11 cellular contexts compared by ENCODE assay signal in the genomic region with DNA sequence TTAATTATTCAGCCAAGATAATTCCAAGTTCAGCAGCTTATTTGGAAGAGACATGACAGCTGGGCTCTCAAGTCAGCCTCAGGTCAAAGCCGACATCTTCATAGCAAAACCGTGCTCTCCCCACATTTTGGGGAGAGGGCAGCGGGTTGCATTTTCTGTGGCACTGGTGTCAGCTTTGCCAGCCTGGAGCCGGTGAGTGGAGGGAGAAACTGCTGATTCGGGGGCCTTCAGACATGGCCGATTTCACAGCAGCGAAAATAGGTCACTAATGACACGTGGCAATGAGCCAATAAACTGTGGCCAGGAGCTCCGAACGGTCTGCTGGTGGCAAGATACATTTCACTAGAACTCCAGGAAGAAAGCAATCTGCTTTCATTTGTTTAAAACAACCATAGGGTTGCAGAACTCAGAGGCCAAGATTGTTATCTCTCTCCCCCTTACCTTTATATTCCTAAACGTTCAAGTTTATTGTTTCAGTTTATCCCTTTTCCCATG.
A peak's percentile ranks its signal among the peaks of the same experiment; 100 is the strongest.
DNase-seq lines count a peak whose midpoint lies in the region; ATAC-seq, FAIRE-seq and TF ChIP-seq lines count a peak whose summit lies in the region.
"Had no signal": no experiment of that assay in that cellular context is flagged by ENCODE, and none has a peak within 500 bp of the region (broad histone marks: within the 10 kb centered on the region; RNA-seq: fewer than 3 reads in every experiment).

No MANE protein-coding gene starts in this region.

- H3K9ac ChIP-seq in K562 (ENCODE audit: insufficient read depth in 1 of 2, low read depth in 2 of 2, low read length in 2 of 2) = no peak overlapping the region
- no peak overlapping the region for H3K9ac ChIP-seq in endodermal cell (ENCODE audit: extremely low read depth, low read length, poor library complexity, severe bottlenecking)

- H3K27ac ChIP-seq in K562 (ENCODE audit: extremely low read depth, low read depth, low read length) (no peak overlapping the region), endodermal cell (ENCODE audit: low read depth, low read length) (no peak overlapping the region)
- H3K27ac ChIP-seq: stomach had no signal

- H3K4me1 Mint-ChIP-seq in osteocyte (ENCODE audit: unreplicated experiment) (peaks cover 4% of the 10 kb centered on the region), endodermal cell (peaks cover 19% of the 10 kb centered on the region)
- H3K4me1 Mint-ChIP-seq in natural killer cell treated with Interleukin-12 subunit alpha and Interleukin-12 subunit beta and Interleukin-15 and Interleukin-18, amount 100 ng/mL, for 72 hours (ENCODE audit: low read depth in 2 of 2) = peaks cover 14 to 21% of the 10 kb centered on the region in 2 donors

- TF ChIP-seq RAD21 in K562 (CRISPR knock-in tag; conservative IDR thresholded peaks at IDR 0.05 in 1 of 2, IDR thresholded peaks at IDR 0.05 in 1 of 2) = no peak

- TF ChIP-seq EP300 in K562 (IDR thresholded peaks at IDR 0.05; ENCODE audit: low read length) = no peak

- no peaks in the 10 kb centered on the region for H4K20me1 ChIP-seq in K562 (replicated peaks; ENCODE audit: control insufficient read depth, insufficient read depth, low read length)

- ATAC-seq in K562 = peak; percentile 56
- no peak for ATAC-seq in HG02610 (IDR thresholded peaks at IDR 0.05; ENCODE audit: unreplicated experiment)
- ATAC-seq in natural killer cell treated with Interleukin-12 subunit alpha and Interleukin-12 subunit beta and Interleukin-15 and Interleukin-18, amount 100 ng/mL, for 72 hours = no peak

- no peak overlapping the region for H3K27ac Mint-ChIP-seq in osteocyte (ENCODE audit: unreplicated experiment)
- no peak overlapping the region for H3K27ac Mint-ChIP-seq in natural killer cell treated with Interleukin-12 subunit alpha and Interleukin-12 subunit beta and Interleukin-15 and Interleukin-18, amount 100 ng/mL, for 72 hours
- H3K27ac Mint-ChIP-seq in endodermal cell = no peak overlapping the region

- H3K9me3 ChIP-seq in K562 (replicated peaks; ENCODE audit: control insufficient read depth, insufficient read depth, low read depth, low read length) = no peaks in the 10 kb centered on the region; the same call in 1 of the 2 replicates
- H3K9me3 ChIP-seq in endodermal cell (ENCODE audit: control insufficient read depth, low read length) = peaks cover 10% of the 10 kb centered on the region
- H3K9me3 ChIP-seq: stomach had no signal

- POLR2A ChIA-PET in K562 (lab: Yijun Ruan, JAX) = no interaction called here

- FAIRE-seq in K562 (lab: Jason Lieb, UNC) = no peak

- WGBS in K562 (ENCODE audit: insufficient coverage, low coverage, missing lambda C conversion rate) = 8% methylated on average over 11 of the region's 11 CpGs
- WGBS in endodermal cell (ENCODE audit: insufficient coverage in 1 of 2, insufficient read length in 1 of 2), 2 experiments = 84 to 90% methylated on average over 8 to 11 of the region's 11 CpGs

- H3K4me2 ChIP-seq in K562 (ENCODE audit: insufficient read depth, low read length) = no peak overlapping the region; the same call in 1 of the 2 replicates

- H3K27me3 ChIP-seq in K562 (ENCODE audit: control insufficient read depth in 2 of 2, insufficient read depth in 2 of 2, low read length in 2 of 2) = no peaks in the 10 kb centered on the region
- no peaks in the 10 kb centered on the region for H3K27me3 ChIP-seq in endodermal cell (ENCODE audit: control insufficient read depth, insufficient read depth, low read length, poor library complexity, severe bottlenecking)
- H3K27me3 ChIP-seq: dorsolateral prefrontal cortex, stomach had no signal

- no peaks in the 10 kb centered on the region for H3K9me1 ChIP-seq in K562 (ENCODE audit: control insufficient read depth, insufficient read depth, low read length)

- no peaks in the 10 kb centered on the region; a peak in 2 of 5 replicates for H3K4me1 ChIP-seq in K562 (replicated peaks in 1 of 2; ENCODE audit: control insufficient read depth in 2 of 2, insufficient read depth in 2 of 2, low read length in 2 of 2)
- no peaks in the 10 kb centered on the region for H3K4me1 ChIP-seq in endodermal cell (ENCODE audit: control insufficient read depth, insufficient read depth, low read length)

- no peaks in the 10 kb centered on the region for H3K36me3 ChIP-seq in K562 (ENCODE audit: control insufficient read depth, insufficient read depth, low read length)
- no peaks in the 10 kb centered on the region for H3K36me3 ChIP-seq in endodermal cell (ENCODE audit: control insufficient read depth, insufficient read depth, low read length)
- H3K36me3 ChIP-seq: stomach had no signal

- CTCF ChIA-PET in K562 (lab: Yijun Ruan, JAX; ENCODE audit: low intra/inter-chr PET ratio) = no interaction called here

- H3K4me3 ChIP-seq in K562 (no peak overlapping the region), endodermal cell (ENCODE audit: low read length) (no peak overlapping the region)
- H3K4me3 ChIP-seq: stomach had no signal

- H3K4me3 Mint-ChIP-seq in osteocyte (ENCODE audit: unreplicated experiment) (no peak overlapping the region), endodermal cell (no peak overlapping the region)
- H3K4me3 Mint-ChIP-seq in natural killer cell treated with Interleukin-12 subunit alpha and Interleukin-12 subunit beta and Interleukin-15 and Interleukin-18, amount 100 ng/mL, for 72 hours = no peak overlapping the region

- no peaks in the 10 kb centered on the region for H3K79me2 ChIP-seq in K562 (ENCODE audit: control insufficient read depth, insufficient read depth, low read length)

- H3K36me3 Mint-ChIP-seq in osteocyte (ENCODE audit: unreplicated experiment) (no peaks in the 10 kb centered on the region), endodermal cell (ENCODE audit: low read depth) (no peaks in the 10 kb centered on the region)
- no peaks in the 10 kb centered on the region for H3K36me3 Mint-ChIP-seq in natural killer cell treated with Interleukin-12 subunit alpha and Interleukin-12 subunit beta and Interleukin-15 and Interleukin-18, amount 100 ng/mL, for 72 hours
- H3K36me3 Mint-ChIP-seq: CD8-positive, alpha-beta T cell had no signal

- H2AFZ ChIP-seq in K562 (ENCODE audit: low read depth, low read length) = peak overlapping the region; percentile 54

- TF ChIP-seq CTCF in K562 (IDR thresholded peaks at IDR 0.05 in 2 of 3, conservative IDR thresholded peaks at IDR 0.05 in 1 of 3; ENCODE audit: insufficient read depth in 2 of 3, low read depth in 1 of 3, low read length in 3 of 3) (no peak), osteocyte (IDR thresholded peaks at IDR 0.05) (no peak), endodermal cell (conservative IDR thresholded peaks at IDR 0.05) (no peak)

- intact Hi-C loops in K562 (cut with micrococcal nuclease) = no loop called here

- in situ Hi-C loops in K562 (cut with MboI) = no loop called here

- TF ChIP-seq POLR2A in K562 (conservative IDR thresholded peaks at IDR 0.05) = no peak

- H3K27me3 Mint-ChIP-seq in osteocyte (ENCODE audit: unreplicated experiment) = peaks cover 2% of the 10 kb centered on the region
- H3K27me3 Mint-ChIP-seq in natural killer cell treated with Interleukin-12 subunit alpha and Interleukin-12 subunit beta and Interleukin-15 and Interleukin-18, amount 100 ng/mL, for 72 hours = peaks cover 0 to 2% of the 10 kb centered on the region in 2 donors
- H3K27me3 Mint-ChIP-seq in endodermal cell (ENCODE audit: insufficient read depth) = peaks cover 2% of the 10 kb centered on the region

- DNase-seq in DMS79 treated with DMSO at 0.1 percent for 48 hours (lab: John Stamatoyannopoulos, UW) (peak; percentile 53), NCI-H2171 (lab: John Stamatoyannopoulos, UW) (peak; percentile 55), K562 (ENCODE audit: extremely low read depth in 1 of 4, low spot score in 3 of 4) (peak in 1 of 4 experiments; percentile 14), myocyte (ENCODE audit: low read depth) (peak; percentile 76), osteocyte (ENCODE audit: extremely low spot score, unreplicated experiment) (no peak), endodermal cell (no peak)
- DNase-seq in natural killer cell treated with Interleukin-12 subunit alpha and Interleukin-12 subunit beta and Interleukin-15 and Interleukin-18, amount 100 ng/mL, for 72 hours (ENCODE audit: low spot score) = no peak

- BruUV-seq in K562 (replicated peaks; lab: Mats Ljungman, UMichigan) = no TSS peak

- no peaks in the 10 kb centered on the region for H3K9me3 Mint-ChIP-seq in osteocyte (ENCODE audit: unreplicated experiment)
- no peaks in the 10 kb centered on the region for H3K9me3 Mint-ChIP-seq in natural killer cell treated with Interleukin-12 subunit alpha and Interleukin-12 subunit beta and Interleukin-15 and Interleukin-18, amount 100 ng/mL, for 72 hours
- peaks cover 19% of the 10 kb centered on the region for H3K9me3 Mint-ChIP-seq in endodermal cell

TF ChIP-seq in K562, 482 proteins besides CTCF, POLR2A, EP300 and RAD21 (continues in another document):
- TF ChIP-seq, protein P1, sequence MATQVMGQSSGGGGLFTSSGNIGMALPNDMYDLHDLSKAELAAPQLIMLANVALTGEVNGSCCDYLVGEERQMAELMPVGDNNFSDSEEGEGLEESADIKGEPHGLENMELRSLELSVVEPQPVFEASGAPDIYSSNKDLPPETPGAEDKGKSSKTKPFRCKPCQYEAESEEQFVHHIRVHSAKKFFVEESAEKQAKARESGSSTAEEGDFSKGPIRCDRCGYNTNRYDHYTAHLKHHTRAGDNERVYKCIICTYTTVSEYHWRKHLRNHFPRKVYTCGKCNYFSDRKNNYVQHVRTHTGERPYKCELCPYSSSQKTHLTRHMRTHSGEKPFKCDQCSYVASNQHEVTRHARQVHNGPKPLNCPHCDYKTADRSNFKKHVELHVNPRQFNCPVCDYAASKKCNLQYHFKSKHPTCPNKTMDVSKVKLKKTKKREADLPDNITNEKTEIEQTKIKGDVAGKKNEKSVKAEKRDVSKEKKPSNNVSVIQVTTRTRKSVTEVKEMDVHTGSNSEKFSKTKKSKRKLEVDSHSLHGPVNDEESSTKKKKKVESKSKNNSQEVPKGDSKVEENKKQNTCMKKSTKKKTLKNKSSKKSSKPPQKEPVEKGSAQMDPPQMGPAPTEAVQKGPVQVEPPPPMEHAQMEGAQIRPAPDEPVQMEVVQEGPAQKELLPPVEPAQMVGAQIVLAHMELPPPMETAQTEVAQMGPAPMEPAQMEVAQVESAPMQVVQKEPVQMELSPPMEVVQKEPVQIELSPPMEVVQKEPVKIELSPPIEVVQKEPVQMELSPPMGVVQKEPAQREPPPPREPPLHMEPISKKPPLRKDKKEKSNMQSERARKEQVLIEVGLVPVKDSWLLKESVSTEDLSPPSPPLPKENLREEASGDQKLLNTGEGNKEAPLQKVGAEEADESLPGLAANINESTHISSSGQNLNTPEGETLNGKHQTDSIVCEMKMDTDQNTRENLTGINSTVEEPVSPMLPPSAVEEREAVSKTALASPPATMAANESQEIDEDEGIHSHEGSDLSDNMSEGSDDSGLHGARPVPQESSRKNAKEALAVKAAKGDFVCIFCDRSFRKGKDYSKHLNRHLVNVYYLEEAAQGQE (CRISPR knock-in tag; IDR thresholded peaks at IDR 0.05; ENCODE audit: low read depth) = no peak
- TF ChIP-seq MAFF (IDR thresholded peaks at IDR 0.05; ENCODE audit: low read length) (peak; percentile 45; the same call in 1 of the 2 replicates), ZNF785 (CRISPR knock-in tag; IDR thresholded peaks at IDR 0.05) (no peak), YY1 (IDR thresholded peaks at IDR 0.05; ENCODE audit: borderline replicate concordance in 1 of 3, control insufficient read depth in 1 of 3, extremely low read depth in 1 of 3, insufficient read depth in 3 of 3, insufficient read length in 1 of 3, insufficient replicate concordance in 2 of 3, low read depth in 1 of 3, low read length in 2 of 3) (no peak)

Comparison
In these comparisons a context has a peak if more than half of its experiments do, and no peak if none do; other contexts are left out.
1. DNase-seq: peak in DMS79 treated with DMSO at 0.1 percent for 48 hours (single experiment), NCI-H2171 (single experiment) and myocyte (single experiment); none in osteocyte (single experiment), natural killer cell treated with Interleukin-12 subunit alpha and Interleukin-12 subunit beta and Interleukin-15 and Interleukin-18, amount 100 ng/mL, for 72 hours (single experiment) and endodermal cell (single experiment).